19 cellular contexts compared by ENCODE assay signal in genomic region chr13:110244926-110245325, GRCh38.
DNase-seq lines count a peak whose midpoint lies in the region; ATAC-seq and TF ChIP-seq lines count a peak whose summit lies in the region.
"Had no signal": no experiment of that assay in that cellular context is flagged by ENCODE, and none has a peak within 500 bp of the region (broad histone marks: within the 10 kb centered on the region; RNA-seq: fewer than 3 reads in every experiment).

No MANE protein-coding gene starts in this region.

- no peak overlapping the region for H3K4me3 Mint-ChIP-seq in activated CD8-positive, alpha-beta memory T cell treated with anti-CD3 and anti-CD28 coated beads, Interleukin-2, amount 10 ng/mL, durations not matched to agents 7 days and 5 days
- H3K4me3 Mint-ChIP-seq: CD8-positive, alpha-beta T cell; immature natural killer cell had no signal

- ATAC-seq in activated CD8-positive, alpha-beta memory T cell treated with anti-CD3 and anti-CD28 coated beads, Interleukin-2, amount 10 ng/mL, durations not matched to agents 7 days and 5 days: no peak
- ATAC-seq: CD8-positive, alpha-beta T cell; left lung had no signal

- H3K27ac Mint-ChIP-seq in activated CD8-positive, alpha-beta memory T cell treated with anti-CD3 and anti-CD28 coated beads, Interleukin-2, amount 10 ng/mL, durations not matched to agents 7 days and 5 days: no peak overlapping the region
- H3K27ac Mint-ChIP-seq: CD8-positive, alpha-beta T cell; immature natural killer cell had no signal

- H2AFZ ChIP-seq in parathyroid adenoma: no peak overlapping the region

- H3K4me1 ChIP-seq in esophagus muscularis mucosa (peaks cover 85 to 92% (median 88%) of the 10 kb centered on the region in 4 donors), parathyroid adenoma (no peaks in the 10 kb centered on the region), suprapubic skin (peaks cover 38% of the 10 kb centered on the region)

- no peaks in the 10 kb centered on the region for H3K27me3 ChIP-seq in esophagus muscularis mucosa
- H3K27me3 ChIP-seq in parathyroid adenoma (ENCODE audit: control insufficient read depth, insufficient read depth, low read length): no peaks in the 10 kb centered on the region
- H3K27me3 ChIP-seq in suprapubic skin: no peaks in the 10 kb centered on the region
- H3K27me3 ChIP-seq: left lung had no signal

- no peak overlapping the region for H3K9ac ChIP-seq in parathyroid adenoma

- H3K36me3 ChIP-seq in esophagus muscularis mucosa (peaks cover 0 to 18% (median 14%) of the 10 kb centered on the region in 4 donors), parathyroid adenoma (ENCODE audit: control insufficient read depth, insufficient read depth, low read length) (no peaks in the 10 kb centered on the region), suprapubic skin (no peaks in the 10 kb centered on the region)
- H3K36me3 ChIP-seq: WERI-Rb-1 had no signal

- no peaks in the 10 kb centered on the region for H3K36me3 Mint-ChIP-seq in activated CD8-positive, alpha-beta memory T cell treated with anti-CD3 and anti-CD28 coated beads, Interleukin-2, amount 10 ng/mL, durations not matched to agents 7 days and 5 days
- H3K36me3 Mint-ChIP-seq: CD8-positive, alpha-beta T cell; immature natural killer cell had no signal

- TF ChIP-seq CTCF in esophagus muscularis mucosa (IDR thresholded peaks at IDR 0.05) (no peak), parathyroid adenoma (IDR thresholded peaks at IDR 0.05) (no peak), suprapubic skin (IDR thresholded peaks at IDR 0.05) (no peak)

- no peaks in the 10 kb centered on the region for H3K79me2 ChIP-seq in parathyroid adenoma

- H3K9me3 ChIP-seq in esophagus muscularis mucosa: no peaks in the 10 kb centered on the region
- H3K9me3 ChIP-seq in parathyroid adenoma (ENCODE audit: control insufficient read depth, low read length): no peaks in the 10 kb centered on the region
- no peaks in the 10 kb centered on the region for H3K9me3 ChIP-seq in suprapubic skin
- H3K9me3 ChIP-seq: left lung had no signal

- H3K27ac ChIP-seq in esophagus muscularis mucosa (replicated peaks in 1 of 4): peak overlapping the region; percentile 84 to 88 (median 86)
- H3K27ac ChIP-seq in parathyroid adenoma: peak overlapping the region; percentile 39
- peak overlapping the region; percentile 20 for H3K27ac ChIP-seq in suprapubic skin

- peaks cover 6% of the 10 kb centered on the region for H3K27me3 Mint-ChIP-seq in activated CD8-positive, alpha-beta memory T cell treated with anti-CD3 and anti-CD28 coated beads, Interleukin-2, amount 10 ng/mL, durations not matched to agents 7 days and 5 days

- no peak overlapping the region for H3K4me2 ChIP-seq in parathyroid adenoma (ENCODE audit: low read length)

- CTCF ChIA-PET in activated CD8-positive, alpha-beta memory T cell treated with anti-CD3 and anti-CD28 coated beads, Interleukin-2, amount 10 ng/mL, durations not matched to agents 7 days and 5 days (lab: Charles Lee): no interaction called here

- intact Hi-C loops in esophagus muscularis mucosa (cut with DNase I): loop anchor here (5.0 kb wide), 1 partner anchor 57 kb away; no protein-coding TSS in a partner anchor

- H3K4me3 ChIP-seq in esophagus muscularis mucosa: no peak overlapping the region
- no peak overlapping the region for H3K4me3 ChIP-seq in parathyroid adenoma (ENCODE audit: low read depth, low read length)
- no peak overlapping the region for H3K4me3 ChIP-seq in suprapubic skin
- H3K4me3 ChIP-seq: left lung had no signal

- H3K9me3 Mint-ChIP-seq in activated CD8-positive, alpha-beta memory T cell treated with anti-CD3 and anti-CD28 coated beads, Interleukin-2, amount 10 ng/mL, durations not matched to agents 7 days and 5 days (ENCODE audit: low read depth): no peaks in the 10 kb centered on the region
- H3K9me3 Mint-ChIP-seq: CD8-positive, alpha-beta T cell; immature natural killer cell had no signal

- TF ChIP-seq POLR2A in esophagus muscularis mucosa (IDR thresholded peaks at IDR 0.05; ENCODE audit: low read depth): no peak
- no peak for TF ChIP-seq POLR2A in suprapubic skin (IDR thresholded peaks at IDR 0.05)

- 73% methylated on average over 5 of the region's 9 CpGs for WGBS in esophagus muscularis mucosa
- WGBS in suprapubic skin: 83% methylated on average over 9 of the region's 9 CpGs

- TF ChIP-seq EP300 in esophagus muscularis mucosa (IDR thresholded peaks at IDR 0.05) (no peak), suprapubic skin (IDR thresholded peaks at IDR 0.05) (no peak)

- peak; percentile 14 for DNase-seq in activated CD8-positive, alpha-beta memory T cell treated with anti-CD3 and anti-CD28 coated beads, Interleukin-2, amount 10 ng/mL, durations not matched to agents 7 days and 5 days
- DNase-seq in activated CD8-positive, alpha-beta memory T cell treated with anti-CD3 and anti-CD28 coated beads, Interleukin-2, amount 50 U/mL, for 48 hours: no peak
- DNase-seq in esophagus muscularis mucosa (ENCODE audit: extremely low spot score): peak; percentile 66
- no peak for DNase-seq in suprapubic skin (ENCODE audit: low spot score in 2 of 2)
- no peak for DNase-seq in NCI-H2171 treated with DMSO at 0.1 percent for 48 hours (lab: John Stamatoyannopoulos, UW)
- no peak for DNase-seq in NCI-H526 (lab: John Stamatoyannopoulos, UW)
- no peak for DNase-seq in central memory CD4-positive, alpha-beta T cell
- DNase-seq: activated CD4-positive, alpha-beta T cell treated with anti-CD3 and anti-CD28 coated beads, Interleukin-2, amount 50 U/mL, for 1 hour; activated naive CD4-positive, alpha-beta T cell treated with anti-CD3 and anti-CD28 coated beads, Interleukin-2, amount 50 U/mL, for 16 hours; CD8-positive, alpha-beta T cell; hippocampal formation; immature natural killer cell; left lung; NCI-H2081; retina; stimulated activated CD4-positive, alpha-beta T cell treated with anti-CD3 and anti-CD28 coated beads, Interleukin-4, amount 100 ng/mL, for 4 hours; stimulated activated naive CD4-positive, alpha-beta T cell treated with Interleukin-2 at 50 U/mL for 16 hours had no signal

- H3K4me1 Mint-ChIP-seq in activated CD8-positive, alpha-beta memory T cell treated with anti-CD3 and anti-CD28 coated beads, Interleukin-2, amount 10 ng/mL, durations not matched to agents 7 days and 5 days: peaks cover 2% of the 10 kb centered on the region
- H3K4me1 Mint-ChIP-seq: immature natural killer cell had no signal

Comparison
In these comparisons a context has a peak if more than half of its experiments do, and no peak if none do; other contexts are left out.
1. DNase-seq: peak in activated CD8-positive, alpha-beta memory T cell treated with anti-CD3 and anti-CD28 coated beads, Interleukin-2, amount 10 ng/mL, durations not matched to agents 7 days and 5 days (single experiment) and esophagus muscularis mucosa (single experiment); none in activated CD8-positive, alpha-beta memory T cell treated with anti-CD3 and anti-CD28 coated beads, Interleukin-2, amount 50 U/mL, for 48 hours (single experiment), suprapubic skin (0 of 2), NCI-H2171 treated with DMSO at 0.1 percent for 48 hours (single experiment), NCI-H526 (0 of 2) and central memory CD4-positive, alpha-beta T cell (single experiment).
2. H3K27ac ChIP-seq: peak in every context shown above with its lines; median percentile 86 in esophagus muscularis mucosa; 39 in parathyroid adenoma; 20 in suprapubic skin.